10 cellular contexts compared by ENCODE assay signal in the genomic region with DNA sequence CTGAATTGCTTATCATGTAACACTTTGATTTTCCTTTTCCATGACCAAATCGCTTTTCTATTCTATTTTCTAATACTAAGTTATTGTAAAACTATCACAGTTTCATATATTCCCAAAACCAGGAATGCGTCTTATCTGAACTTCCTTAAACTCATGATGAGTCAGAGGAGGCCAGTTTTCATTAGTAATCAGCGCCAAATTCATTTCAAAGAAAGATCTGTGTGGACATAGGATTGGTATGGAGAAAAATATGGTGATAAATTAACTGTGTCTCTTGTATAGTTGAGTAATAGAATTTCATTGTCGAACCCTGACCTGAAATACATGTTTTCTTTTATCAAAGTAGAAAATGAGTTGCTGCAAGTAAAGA. TPM values are rescaled to one million over a fixed set of nuclear protein-coding genes. Genes with fewer than 3 reads are reported as not detected.
DNase-seq lines count a peak whose midpoint lies in the region; ATAC-seq and TF ChIP-seq lines count a peak whose summit lies in the region.
"Had no signal": no experiment of that assay in that cellular context is flagged by ENCODE, and none has a peak within 500 bp of the region (broad histone marks: within the 10 kb centered on the region; RNA-seq: fewer than 3 reads in every experiment).

No MANE protein-coding gene starts in this region.

- peaks cover 24% of the 10 kb centered on the region for H3K4me1 Mint-ChIP-seq in activated naive CD8-positive, alpha-beta T cell treated with anti-CD3 and anti-CD28 coated beads for 36 hours

- peak overlapping the region in 1 of 5 donors; percentile 21 for H3K9ac ChIP-seq in subcutaneous abdominal adipose tissue (ENCODE audit: low read length in 5 of 5)

- no peak overlapping the region for H3K4me3 Mint-ChIP-seq in activated naive CD8-positive, alpha-beta T cell treated with anti-CD3 and anti-CD28 coated beads for 36 hours
- H3K4me3 Mint-ChIP-seq: T-helper 1 cell treated with Interleukin-12 subunit alpha and Interleukin-12 subunit beta and Interleukin-4 antibody, amounts not matched to agents 30 μg/mL and 1 μg/mL, for 36 hours had no signal

- DNase-seq in HS-27A (ENCODE audit: low read depth) (peak; percentile 81), ascending aorta (ENCODE audit: low spot score in 2 of 2) (no peak), left ventricle myocardium superior (no peak), middle frontal gyrus (ENCODE audit: extremely low spot score, low spot score) (no peak)
- DNase-seq in activated naive CD8-positive, alpha-beta T cell treated with anti-CD3 and anti-CD28 coated beads for 36 hours = no peak
- DNase-seq: activated T-cell treated with anti-CD3 and anti-CD28 coated beads, Interleukin-2, amount 50 U/mL, for 48 hours had no signal

- no peak overlapping the region for H3K27ac Mint-ChIP-seq in activated naive CD8-positive, alpha-beta T cell treated with anti-CD3 and anti-CD28 coated beads for 36 hours
- H3K27ac Mint-ChIP-seq: T-helper 1 cell treated with Interleukin-12 subunit alpha and Interleukin-12 subunit beta and Interleukin-4 antibody, amounts not matched to agents 30 μg/mL and 1 μg/mL, for 36 hours had no signal

- intact Hi-C loops in ascending aorta (cut with DNase I) (no loop called here), left ventricle myocardium superior (cut with micrococcal nuclease) (no loop called here)

- H3K27me3 ChIP-seq in ascending aorta = no peaks in the 10 kb centered on the region
- no peaks in the 10 kb centered on the region for H3K27me3 ChIP-seq in subcutaneous abdominal adipose tissue (ENCODE audit: control insufficient read depth in 5 of 5, insufficient read depth in 4 of 5, low read length in 5 of 5)

- ATAC-seq in left ventricle myocardium superior (peak; percentile 18), HG03354 (IDR thresholded peaks at IDR 0.05; ENCODE audit: poor library complexity, severe bottlenecking, unreplicated experiment) (no peak), GM19467 (IDR thresholded peaks at IDR 0.05; ENCODE audit: unreplicated experiment) (no peak)

- H3K4me1 ChIP-seq in ascending aorta (peaks cover 0 to 28% of the 10 kb centered on the region in 2 donors), subcutaneous abdominal adipose tissue (ENCODE audit: control insufficient read depth in 5 of 5, insufficient read depth in 5 of 5, low read length in 5 of 5) (peaks cover 0 to 43% (median 30%) of the 10 kb centered on the region in 5 donors)

- peaks cover 0 to 6% of the 10 kb centered on the region in 2 donors for H3K36me3 ChIP-seq in ascending aorta
- H3K36me3 ChIP-seq in subcutaneous abdominal adipose tissue (ENCODE audit: control insufficient read depth in 5 of 5, insufficient read depth in 5 of 5, low read length in 5 of 5) = peaks cover 0 to 20% (median 6%) of the 10 kb centered on the region in 5 donors

- H3K4me3 ChIP-seq in ascending aorta = peak overlapping the region; percentile 23 to 47
- H3K4me3 ChIP-seq in subcutaneous abdominal adipose tissue (ENCODE audit: low read depth in 1 of 5, low read length in 5 of 5) = no peak overlapping the region

- H3K36me3 Mint-ChIP-seq in activated naive CD8-positive, alpha-beta T cell treated with anti-CD3 and anti-CD28 coated beads for 36 hours = peaks cover 14% of the 10 kb centered on the region

- H3K9me3 ChIP-seq in ascending aorta (no peaks in the 10 kb centered on the region), subcutaneous abdominal adipose tissue (ENCODE audit: control insufficient read depth in 5 of 5, low read length in 5 of 5) (no peaks in the 10 kb centered on the region)

- H3K9me3 Mint-ChIP-seq in activated naive CD8-positive, alpha-beta T cell treated with anti-CD3 and anti-CD28 coated beads for 36 hours = no peaks in the 10 kb centered on the region
- H3K9me3 Mint-ChIP-seq: T-helper 1 cell treated with Interleukin-12 subunit alpha and Interleukin-12 subunit beta and Interleukin-4 antibody, amounts not matched to agents 30 μg/mL and 1 μg/mL, for 36 hours had no signal

- no peak for TF ChIP-seq CTCF in ascending aorta (IDR thresholded peaks at IDR 0.05)

- H3K27me3 Mint-ChIP-seq in activated naive CD8-positive, alpha-beta T cell treated with anti-CD3 and anti-CD28 coated beads for 36 hours = no peaks in the 10 kb centered on the region

- H3K27ac ChIP-seq in ascending aorta (peak overlapping the region; percentile 54 to 64), subcutaneous abdominal adipose tissue (ENCODE audit: low read depth, low read length) (peak overlapping the region; percentile 71)

RNA-seq across cellular contexts. Expression of gene SDCCAG8, which starts 12.4 kb away (rescaled TPM):
- total RNA-seq in ascending aorta (97.1 TPM), left ventricle myocardium superior (21.1 TPM)
- 10 to 100 TPM; 24.2 to 24.7 TPM for total RNA-seq in activated naive CD8-positive, alpha-beta T cell treated with anti-CD3 and anti-CD28 coated beads for 36 hours

RNA-seq across cellular contexts. Expression of gene CEP170, which starts 13.2 kb away (rescaled TPM):
- total RNA-seq in ascending aorta (30.9 TPM), left ventricle myocardium superior (36.4 TPM)
- total RNA-seq in activated naive CD8-positive, alpha-beta T cell treated with anti-CD3 and anti-CD28 coated beads for 36 hours = 10 to 100 TPM; 44.3 to 47.4 TPM

Comparison
In these comparisons a context has a peak if more than half of its experiments do, and no peak if none do; other contexts are left out.
1. H3K4me3 ChIP-seq: peak in ascending aorta (2 of 2); none in subcutaneous abdominal adipose tissue (0 of 5).